9 cellular contexts compared by ENCODE assay signal in genomic region chr11:94926698-94927237, GRCh38. TPM values are rescaled to one million over a fixed set of nuclear protein-coding genes. Genes with fewer than 3 reads are reported as not detected.
DNase-seq lines count a peak whose midpoint lies in the region; ATAC-seq and TF ChIP-seq lines count a peak whose summit lies in the region.
"Had no signal": no experiment of that assay in that cellular context is flagged by ENCODE, and none has a peak within 500 bp of the region (broad histone marks: within the 10 kb centered on the region; RNA-seq: fewer than 3 reads in every experiment).

No MANE protein-coding gene starts in this region.

- intact Hi-C loops in left colon (cut with DNase I, micrococcal nuclease), result no loop called here

- peak; percentile 17 for ATAC-seq in left colon
- ATAC-seq in GM21576 (IDR thresholded peaks at IDR 0.05; ENCODE audit: unreplicated experiment), result no peak

- H3K9me3 ChIP-seq in subcutaneous abdominal adipose tissue (ENCODE audit: control insufficient read depth in 5 of 5, low read length in 5 of 5), result no peaks in the 10 kb centered on the region

- H3K4me3 ChIP-seq in HFF-Myc (replicated peaks; ENCODE audit: low read depth, low read length) (no peak overlapping the region), cardiac fibroblast (replicated peaks in 1 of 2; ENCODE audit: low read depth in 2 of 2, low read length in 2 of 2) (no peak overlapping the region), subcutaneous abdominal adipose tissue (ENCODE audit: low read depth in 1 of 5, low read length in 5 of 5) (peak overlapping the region in 1 of 5 donors; percentile 26)

- DNase-seq in HFF-Myc (ENCODE audit: extremely low read depth, low read depth), result peak; percentile 92
- DNase-seq in cardiac fibroblast (ENCODE audit: low read depth in 2 of 2), result peak; percentile 96 to 98
- peak; percentile 46 to 54 for DNase-seq in left colon
- DNase-seq in stimulated activated CD8-positive, alpha-beta memory T cell treated with anti-CD3 and anti-CD28 coated beads, Interleukin-4, amount 100 ng/mL, for 48 hours, result no peak
- DNase-seq in NCI-H526 treated with DMSO at 0.1 percent for 48 hours (lab: John Stamatoyannopoulos, UW), result no peak
- DNase-seq in activated naive CD4-positive, alpha-beta T cell treated with Interleukin-2 at 50 U/mL for 16 hours, result no peak
- DNase-seq: activated B cell treated with CpG ODN at 0.5 μM for 24 hours had no signal

- H3K9ac ChIP-seq in subcutaneous abdominal adipose tissue (ENCODE audit: low read length in 5 of 5), result peak overlapping the region in 1 of 5 donors; percentile 32

- peaks cover 9 to 52% (median 28%) of the 10 kb centered on the region in 5 donors for H3K4me1 ChIP-seq in subcutaneous abdominal adipose tissue (ENCODE audit: control insufficient read depth in 5 of 5, insufficient read depth in 5 of 5, low read length in 5 of 5)

- no peaks in the 10 kb centered on the region for H3K27me3 ChIP-seq in subcutaneous abdominal adipose tissue (ENCODE audit: control insufficient read depth in 5 of 5, insufficient read depth in 4 of 5, low read length in 5 of 5)

- H3K36me3 ChIP-seq in subcutaneous abdominal adipose tissue (ENCODE audit: control insufficient read depth in 5 of 5, insufficient read depth in 5 of 5, low read length in 5 of 5), result no peaks in the 10 kb centered on the region

- H3K27ac ChIP-seq in subcutaneous abdominal adipose tissue (ENCODE audit: low read depth, low read length), result peak overlapping the region; percentile 48

- TF ChIP-seq CTCF in HFF-Myc (IDR thresholded peaks at IDR 0.05; ENCODE audit: low read depth, low read length, missing control alignments), result no peak
- TF ChIP-seq CTCF in cardiac fibroblast (IDR thresholded peaks at IDR 0.05; ENCODE audit: low read depth, low read length), result no peak

RNA-seq across cellular contexts. Expression of gene CWC15, which starts 46.6 kb away (rescaled TPM):
- 10 to 100 TPM; 44.0 to 44.3 TPM for total RNA-seq in left colon

RNA-seq across cellular contexts. Expression of gene KDM4D, which starts 46.7 kb away (rescaled TPM):
- under 1 TPM; 0.25 to 0.55 TPM for total RNA-seq in left colon

Comparison
In these comparisons a context has a peak if more than half of its experiments do, and no peak if none do; other contexts are left out.
1. DNase-seq: peak in HFF-Myc (single experiment), cardiac fibroblast (2 of 2) and left colon (2 of 2); none in stimulated activated CD8-positive, alpha-beta memory T cell treated with anti-CD3 and anti-CD28 coated beads, Interleukin-4, amount 100 ng/mL, for 48 hours (single experiment), NCI-H526 treated with DMSO at 0.1 percent for 48 hours (single experiment) and activated naive CD4-positive, alpha-beta T cell treated with Interleukin-2 at 50 U/mL for 16 hours (single experiment).